ENCODE assay signal across 22 cellular contexts in genomic region chr20:57288676-57289075, GRCh38. TPM values are rescaled to one million over a fixed set of nuclear protein-coding genes. Genes with fewer than 3 reads are reported as not detected.
DNase-seq lines count a peak whose midpoint lies in the region; ATAC-seq and TF ChIP-seq lines count a peak whose summit lies in the region.
"Had no signal": no experiment of that assay in that cellular context is flagged by ENCODE, and none has a peak within 500 bp of the region (broad histone marks: within the 10 kb centered on the region; RNA-seq: fewer than 3 reads in every experiment).

No MANE protein-coding gene starts in this region.

- WGBS in gastroesophageal sphincter (ENCODE audit: low coverage in 1 of 2), 2 donors: 8 to 26% methylated on average over 4 to 7 of the region's 11 CpGs

- H3K27me3 Mint-ChIP-seq in neural crest cell (ENCODE audit: low read depth) (no peaks in the 10 kb centered on the region), type B pancreatic cell (peaks cover 4% of the 10 kb centered on the region)

- no peak overlapping the region for H3K4me3 ChIP-seq in gastroesophageal sphincter

- DNase-seq in Right ventricle myocardium inferior (ENCODE audit: missing footprints): no peak
- no peak for DNase-seq in left ventricle myocardium superior
- no peak for DNase-seq in neural crest cell (ENCODE audit: low read depth, low spot score)
- no peak for DNase-seq in type B pancreatic cell (ENCODE audit: extremely low spot score, unreplicated experiment)
- DNase-seq in HT-29 (ENCODE audit: low spot score): no peak
- no peak for DNase-seq in NCI-H1092 (lab: John Stamatoyannopoulos, UW)
- DNase-seq: DMS53, GDM1, GOT3, NCI-H1930, NCI-H2171, NCI-H510A treated with DMSO at 0.1 percent for 48 hours, OCI-M1 had no signal

- no peaks in the 10 kb centered on the region for H3K36me3 ChIP-seq in gastroesophageal sphincter

- H3K4me1 Mint-ChIP-seq in neural crest cell (peaks cover 71% of the 10 kb centered on the region), type B pancreatic cell (ENCODE audit: unreplicated experiment) (peaks cover 64% of the 10 kb centered on the region)
- H3K4me1 Mint-ChIP-seq: CD14-positive monocyte had no signal

- H3K36me3 Mint-ChIP-seq in neural crest cell (ENCODE audit: low read depth) (no peaks in the 10 kb centered on the region), type B pancreatic cell (no peaks in the 10 kb centered on the region)
- H3K36me3 Mint-ChIP-seq: CD14-positive monocyte had no signal

- peaks cover 0 to 32% (median 24%) of the 10 kb centered on the region in 3 donors for H3K4me1 ChIP-seq in gastroesophageal sphincter

- H3K27ac Mint-ChIP-seq in neural crest cell (ENCODE audit: unreplicated experiment) (peak overlapping the region; percentile 21), type B pancreatic cell (peak overlapping the region; percentile 55)

- TF ChIP-seq CTCF in gastroesophageal sphincter (IDR thresholded peaks at IDR 0.05) (no peak), neural crest cell (conservative IDR thresholded peaks at IDR 0.05) (no peak), type B pancreatic cell (conservative IDR thresholded peaks at IDR 0.05) (no peak)

- peaks cover 70% of the 10 kb centered on the region for H3K27me3 ChIP-seq in gastroesophageal sphincter

- intact Hi-C loops in Right ventricle myocardium inferior (cut with DNase I) (no loop called here), left ventricle myocardium superior (cut with micrococcal nuclease) (no loop called here)

- no peaks in the 10 kb centered on the region for H3K9me3 ChIP-seq in gastroesophageal sphincter

- no peak for TF ChIP-seq POLR2A in gastroesophageal sphincter (IDR thresholded peaks at IDR 0.05)

- no peaks in the 10 kb centered on the region for H3K9me3 Mint-ChIP-seq in neural crest cell
- H3K9me3 Mint-ChIP-seq in type B pancreatic cell: no peaks in the 10 kb centered on the region

- ATAC-seq in Right ventricle myocardium inferior: peak; percentile 27
- no peak for ATAC-seq in left ventricle myocardium superior
- ATAC-seq in gastroesophageal sphincter: peak; percentile 25
- ATAC-seq in GM21360 (IDR thresholded peaks at IDR 0.05; ENCODE audit: unreplicated experiment): no peak

- peak overlapping the region in 1 of 4 donors; percentile 10 for H3K27ac ChIP-seq in gastroesophageal sphincter
- H3K27ac ChIP-seq: 22Rv1, HL-60, KMS-11, RWPE1 had no signal

- H3K4me3 Mint-ChIP-seq in neural crest cell: no peak overlapping the region
- no peak overlapping the region for H3K4me3 Mint-ChIP-seq in type B pancreatic cell
- H3K4me3 Mint-ChIP-seq: CD14-positive monocyte had no signal

- no peak for TF ChIP-seq EP300 in gastroesophageal sphincter (IDR thresholded peaks at IDR 0.05)

RNA-seq across cellular contexts. Expression of gene BMP7, which starts 22.2 kb away (rescaled TPM):
- 27.2 TPM for total RNA-seq in Right ventricle myocardium inferior
- total RNA-seq in left ventricle myocardium superior: 32.2 TPM
- total RNA-seq in gastroesophageal sphincter: 10 to 100 TPM in 1 of 4 donors, 1 to 10 TPM in 2, under 1 TPM in 1; 0.16 to 10.8 (median 5.0) TPM
- 13.8 and 14.5 TPM in 2 replicates for total RNA-seq in neural crest cell
- total RNA-seq in type B pancreatic cell (ENCODE audit: low replicate concordance): 115 and 287 TPM in 2 replicates
- not detected in 2 replicates for total RNA-seq in HT-29 (2014; rRNA removed; shearing (Covaris generic))
- total RNA-seq: MCF 10A had no signal

RNA-seq across cellular contexts. Expression of gene SPO11, which starts 40.9 kb away (rescaled TPM):
- total RNA-seq in Right ventricle myocardium inferior: not detected
- not detected for total RNA-seq in left ventricle myocardium superior
- not detected for total RNA-seq in gastroesophageal sphincter
- total RNA-seq in neural crest cell: not detected in 2 replicates
- total RNA-seq in type B pancreatic cell (ENCODE audit: low replicate concordance): not detected in 2 replicates
- not detected in 2 replicates for total RNA-seq in HT-29 (2014; rRNA removed; shearing (Covaris generic))
- total RNA-seq: MCF 10A, SK-MEL-5 had no signal

Comparison
In these comparisons a context has a peak if more than half of its experiments do, and no peak if none do; other contexts are left out.
1. ATAC-seq: peak in Right ventricle myocardium inferior (single experiment) and gastroesophageal sphincter (single experiment); none in left ventricle myocardium superior (single experiment) and GM21360 (single experiment).